ENCODE assay signal across 8 cellular contexts in genomic region chr7:127651556-127652332, GRCh38. TPM values are rescaled to one million over a fixed set of nuclear protein-coding genes. Genes with fewer than 3 reads are reported as not detected.
DNase-seq lines count a peak whose midpoint lies in the region; ATAC-seq and TF ChIP-seq lines count a peak whose summit lies in the region.

Gene SND1, plus strand, starts transcription at chr7:127652194. Its CDS starts 180 bp downstream, at chr7:127652374.

- peaks cover 43% of the 10 kb centered on the region for H3K4me1 ChIP-seq in CD8-positive, alpha-beta memory T cell (ENCODE audit: insufficient read depth, low read length)
- H3K4me1 ChIP-seq in lower lobe of right lung = peaks cover 37% of the 10 kb centered on the region

- no peaks in the 10 kb centered on the region for H3K9me3 Mint-ChIP-seq in CD8-positive, alpha-beta memory T cell

- peak; percentile 95 for ATAC-seq in GM19468 (IDR thresholded peaks at IDR 0.05; ENCODE audit: extremely low read depth, unreplicated experiment)
- peak; percentile 98 for ATAC-seq in lower lobe of right lung

- peak within 1 kb of the TSS; percentile 98 for H3K27ac ChIP-seq in CD8-positive, alpha-beta memory T cell (ENCODE audit: low read depth, low read length)
- peak within 1 kb of the TSS; percentile 90 for H3K27ac ChIP-seq in lower lobe of right lung

- intact Hi-C loops in lower lobe of right lung (cut with DNase I) = no loop called here

- no peaks in the 10 kb centered on the region for H3K27me3 ChIP-seq in CD8-positive, alpha-beta memory T cell (ENCODE audit: insufficient read depth, low read length, poor library complexity, severe bottlenecking)
- H3K27me3 ChIP-seq in lower lobe of right lung (ENCODE audit: low read depth) = no peaks in the 10 kb centered on the region

- H3K4me1 Mint-ChIP-seq in CD8-positive, alpha-beta memory T cell = peaks cover 54 to 56% (median 55%) of the 10 kb centered on the region in 3 donors

- CTCF ChIA-PET in CD8-positive, alpha-beta memory T cell (lab: Charles Lee) = no interaction called here

- peak within 1 kb of the TSS; percentile 95 for H3K4me3 ChIP-seq in CD8-positive, alpha-beta memory T cell (ENCODE audit: low read length)
- H3K4me3 ChIP-seq in lower lobe of right lung = peak within 1 kb of the TSS; percentile 86

- no peak for TF ChIP-seq CTCF in lower lobe of right lung (IDR thresholded peaks at IDR 0.05)

- peaks cover 0 to 34% (median 4%) of the 10 kb centered on the region in 3 donors for H3K36me3 Mint-ChIP-seq in CD8-positive, alpha-beta memory T cell

- peak within 1 kb of the TSS in 6 of 8 donors; percentile 96 to 100 (median 99) for H3K27ac Mint-ChIP-seq in CD8-positive, alpha-beta memory T cell

- DNase-seq in CD8-positive, alpha-beta memory T cell = peak; percentile 97 to 99 (median 98)
- DNase-seq in HS-5 (ENCODE audit: low read depth) = peak; percentile 79
- peak; percentile 100 for DNase-seq in NK-92 treated with Interleukin-12 subunit alpha and Interleukin-12 subunit beta, amount 100 ng/mL, for 24 hours (lab: John Stamatoyannopoulos, UW)
- peak; percentile 98 for DNase-seq in activated CD8-positive, alpha-beta memory T cell treated with anti-CD3 and anti-CD28 coated beads for 24 hours
- peak; percentile 98 for DNase-seq in effector CD4-positive, alpha-beta T cell
- DNase-seq in lower lobe of right lung = peak; percentile 100
- peak; percentile 93 to 98 (median 97) for DNase-seq in stimulated activated CD4-positive, alpha-beta T cell treated with anti-CD3 and anti-CD28 coated beads, TNF-alpha, amount 100 ng/mL, for 4 hours (ENCODE audit: low read depth in 3 of 3)

- H3K9me3 ChIP-seq in CD8-positive, alpha-beta memory T cell (ENCODE audit: low read length) = no peaks in the 10 kb centered on the region
- H3K9me3 ChIP-seq in lower lobe of right lung = no peaks in the 10 kb centered on the region

- peaks cover 0 to under 1% of the 10 kb centered on the region in 2 donors for H3K27me3 Mint-ChIP-seq in CD8-positive, alpha-beta memory T cell

- POLR2A ChIA-PET in CD8-positive, alpha-beta memory T cell (lab: Charles Lee) = interaction anchor here (0.6 to 1.0 kb wide), 2 partner anchors 63 to 65 kb away, joined by 3 to 5 read pairs; partner anchors contain the start of gene ARF5

- H3K4me3 Mint-ChIP-seq in CD8-positive, alpha-beta memory T cell = peak within 1 kb of the TSS in 5 of 7 donors; percentile 96 to 99 (median 98)

- peaks cover 3% of the 10 kb centered on the region for H3K36me3 ChIP-seq in CD8-positive, alpha-beta memory T cell (ENCODE audit: insufficient read depth, low read length)
- no peaks in the 10 kb centered on the region for H3K36me3 ChIP-seq in lower lobe of right lung

RNA-seq across cellular contexts. Expression of gene SND1, which starts in this region (rescaled TPM):
- 100 to 1,000 TPM; 198 to 203 TPM for total RNA-seq in CD8-positive, alpha-beta memory T cell
- polyA plus RNA-seq in CD8-positive, alpha-beta memory T cell = 121 TPM
- 142 TPM for total RNA-seq in lower lobe of right lung

Comparison
In these comparisons a context has a peak if more than half of its experiments do, and no peak if none do; other contexts are left out.
1. Peak in every context shown above with its lines: DNase-seq, ATAC-seq, H3K4me3 ChIP-seq and H3K27ac ChIP-seq.